2 cellular contexts compared by ENCODE assay signal in the genomic region with DNA sequence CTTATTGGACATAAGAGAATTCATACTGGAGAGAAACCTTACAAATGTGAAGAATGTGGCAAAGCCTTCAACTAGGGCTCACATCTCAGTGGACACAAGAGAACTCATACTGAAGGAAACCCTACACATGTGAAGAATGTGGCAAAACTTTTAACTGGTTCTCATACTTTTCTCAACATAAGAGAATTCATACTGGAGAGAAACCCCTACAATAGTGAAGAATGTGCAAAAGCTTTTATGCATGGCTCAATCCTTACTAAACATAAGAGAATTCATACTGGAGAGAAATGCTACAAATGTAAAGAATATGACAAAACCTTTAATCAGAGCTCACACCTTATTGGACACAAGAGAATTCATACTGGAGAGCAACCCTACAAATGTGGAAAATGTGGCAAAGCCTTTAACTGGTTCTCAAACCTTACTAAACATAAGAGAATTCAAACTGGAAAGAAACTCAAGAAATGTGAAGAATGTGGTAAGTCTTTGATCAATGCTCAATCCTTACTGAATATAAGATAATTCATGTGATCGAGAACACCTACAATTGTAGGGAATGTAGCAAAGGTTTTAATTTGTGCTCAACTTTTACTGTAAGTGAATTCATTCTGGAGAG.
A peak's percentile ranks its signal among the peaks of the same experiment; 100 is the strongest.
TF ChIP-seq lines count a peak whose summit lies in the region.

No MANE protein-coding gene starts in this region.

TF ChIP-seq in HepG2, 621 proteins besides CTCF, POLR2A, EP300 and RAD21:
- TF ChIP-seq KMT2B (CRISPR knock-in tag; IDR thresholded peaks at IDR 0.05), result no peak
- peak; percentile 94; the same call in 1 of the 2 replicates for TF ChIP-seq ZNF274 (CRISPR knock-in tag; IDR thresholded peaks at IDR 0.05)
- TF ChIP-seq ZNF446 (CRISPR knock-in tag; IDR thresholded peaks at IDR 0.05), result no peak

TF ChIP-seq in GM12878, 131 proteins besides CTCF, POLR2A, EP300 and RAD21:
- TF ChIP-seq MXI1 (IDR thresholded peaks at IDR 0.05; ENCODE audit: low read depth, low read length), result no peak
- TF ChIP-seq ZNF274 (IDR thresholded peaks at IDR 0.05; ENCODE audit: insufficient read depth, insufficient read length), result peak; percentile 73
- TF ChIP-seq MEF2A (IDR thresholded peaks at IDR 0.05; ENCODE audit: insufficient read depth, low read depth, low read length), result no peak
- TF ChIP-seq ETV6 (conservative IDR thresholded peaks at IDR 0.05 in 1 of 2, IDR thresholded peaks at IDR 0.05 in 1 of 2; ENCODE audit: borderline replicate concordance in 1 of 2, low read depth in 1 of 2), result no peak
- TF ChIP-seq, protein P1, sequence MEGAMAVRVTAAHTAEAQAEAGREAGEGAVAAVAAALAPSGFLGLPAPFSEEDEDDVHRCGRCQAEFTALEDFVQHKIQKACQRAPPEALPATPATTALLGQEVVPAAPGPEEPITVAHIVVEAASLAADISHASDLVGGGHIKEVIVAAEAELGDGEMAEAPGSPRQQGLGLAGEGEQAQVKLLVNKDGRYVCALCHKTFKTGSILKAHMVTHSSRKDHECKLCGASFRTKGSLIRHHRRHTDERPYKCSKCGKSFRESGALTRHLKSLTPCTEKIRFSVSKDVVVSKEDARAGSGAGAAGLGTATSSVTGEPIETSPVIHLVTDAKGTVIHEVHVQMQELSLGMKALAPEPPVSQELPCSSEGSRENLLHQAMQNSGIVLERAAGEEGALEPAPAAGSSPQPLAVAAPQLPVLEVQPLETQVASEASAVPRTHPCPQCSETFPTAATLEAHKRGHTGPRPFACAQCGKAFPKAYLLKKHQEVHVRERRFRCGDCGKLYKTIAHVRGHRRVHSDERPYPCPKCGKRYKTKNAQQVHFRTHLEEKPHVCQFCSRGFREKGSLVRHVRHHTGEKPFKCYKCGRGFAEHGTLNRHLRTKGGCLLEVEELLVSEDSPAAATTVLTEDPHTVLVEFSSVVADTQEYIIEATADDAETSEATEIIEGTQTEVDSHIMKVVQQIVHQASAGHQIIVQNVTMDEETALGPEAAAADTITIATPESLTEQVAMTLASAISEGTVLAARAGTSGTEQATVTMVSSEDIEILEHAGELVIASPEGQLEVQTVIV (IDR thresholded peaks at IDR 0.05; ENCODE audit: borderline replicate concordance, partially characterized antibody), result no peak
- no peak for TF ChIP-seq NFYA (IDR thresholded peaks at IDR 0.05; ENCODE audit: borderline replicate concordance, low read depth, low read length)
- TF ChIP-seq CBX5 (IDR thresholded peaks at IDR 0.05; ENCODE audit: low read depth), result peak; percentile 90; the same call in 1 of the 2 replicates
- no peak for TF ChIP-seq EZH2 (IDR thresholded peaks at IDR 0.05; ENCODE audit: borderline replicate concordance, control insufficient read depth, low read depth, low read length)
- TF ChIP-seq, protein P2, sequence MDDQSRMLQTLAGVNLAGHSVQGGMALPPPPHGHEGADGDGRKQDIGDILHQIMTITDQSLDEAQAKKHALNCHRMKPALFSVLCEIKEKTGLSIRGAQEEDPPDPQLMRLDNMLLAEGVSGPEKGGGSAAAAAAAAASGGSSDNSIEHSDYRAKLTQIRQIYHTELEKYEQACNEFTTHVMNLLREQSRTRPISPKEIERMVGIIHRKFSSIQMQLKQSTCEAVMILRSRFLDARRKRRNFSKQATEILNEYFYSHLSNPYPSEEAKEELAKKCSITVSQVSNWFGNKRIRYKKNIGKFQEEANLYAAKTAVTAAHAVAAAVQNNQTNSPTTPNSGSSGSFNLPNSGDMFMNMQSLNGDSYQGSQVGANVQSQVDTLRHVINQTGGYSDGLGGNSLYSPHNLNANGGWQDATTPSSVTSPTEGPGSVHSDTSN (IDR thresholded peaks at IDR 0.05; ENCODE audit: insufficient replicate concordance, low read depth, low read length), result no peak
